ENCODE assay signal across 27 cellular contexts in genomic region chr13:77717508-77717907, GRCh38. TPM values are rescaled to one million over a fixed set of nuclear protein-coding genes. Genes with fewer than 3 reads are reported as not detected.
"Had no signal": no experiment of that assay in that cellular context is flagged by ENCODE, and none has a peak within 500 bp of the region (broad histone marks: within the 10 kb centered on the region; RNA-seq: fewer than 3 reads in every experiment).

No MANE protein-coding gene starts in this region.

- H3K27me3 ChIP-seq: left lung, neural progenitor cell, right atrium auricular region, suprapubic skin, transverse colon, upper lobe of right lung, uterus had no signal

- H3K4me3 ChIP-seq: left lung, neural progenitor cell, prostate gland, right atrium auricular region, smooth muscle cell, suprapubic skin, transverse colon, upper lobe of right lung, uterus had no signal

- FAIRE-seq: frontal cortex, islet of Langerhans had no signal

- ATAC-seq: left cardiac atrium; left lung; naive thymus-derived CD4-positive, alpha-beta T cell; sciatic nerve; stimulated activated naive CD8-positive, alpha-beta T cell treated with anti-CD3 and anti-CD28 coated beads, Interleukin-15, amount 100 ng/mL, for 72 hours; upper lobe of right lung had no signal

- H3K36me3 ChIP-seq: prostate gland, right atrium auricular region, suprapubic skin, transverse colon, uterus had no signal

- H3K4me1 ChIP-seq: neural progenitor cell, prostate gland, right atrium auricular region, suprapubic skin, transverse colon, upper lobe of right lung, uterus had no signal

- DNase-seq: cortex of kidney; effector CD4-positive, alpha-beta T cell; left cardiac atrium; left lung; mesenchymal stem cell; midbrain; naive thymus-derived CD4-positive, alpha-beta T cell; stimulated activated CD4-positive, alpha-beta T cell treated with anti-CD3 and anti-CD28 coated beads, Interleukin-12 subunit alpha, Interleukin-12 subunit beta, amount 100 ng/mL, for 4 hours; stimulated activated CD4-positive, alpha-beta T cell treated with anti-CD3 and anti-CD28 coated beads, Interleukin-1b, Interleukin-23, amount 100 ng/mL, for 48 hours; stimulated activated CD4-positive, alpha-beta T cell treated with anti-CD3 and anti-CD28 coated beads, Interleukin-4, amount 100 ng/mL, for 1 hour; stimulated activated CD8-positive, alpha-beta memory T cell treated with anti-CD3 and anti-CD28 coated beads, Interleukin-4, amount 100 ng/mL, for 48 hours; stimulated activated naive CD4-positive, alpha-beta T cell; stimulated activated naive CD8-positive, alpha-beta T cell treated with anti-CD3 and anti-CD28 coated beads, Interleukin-15, amount 100 ng/mL, for 72 hours; transverse colon; upper lobe of right lung; uterus had no signal

- H3K27ac Mint-ChIP-seq: nephron; neural progenitor cell; stimulated activated naive CD8-positive, alpha-beta T cell treated with anti-CD3 and anti-CD28 coated beads, Interleukin-15, amount 100 ng/mL, for 72 hours had no signal

- H3K27me3 Mint-ChIP-seq: naive thymus-derived CD4-positive, alpha-beta T cell; stimulated activated naive CD8-positive, alpha-beta T cell treated with anti-CD3 and anti-CD28 coated beads, Interleukin-15, amount 100 ng/mL, for 72 hours had no signal

- H3K4me3 Mint-ChIP-seq: naive thymus-derived CD4-positive, alpha-beta T cell; nephron; neural progenitor cell; stimulated activated naive CD8-positive, alpha-beta T cell treated with anti-CD3 and anti-CD28 coated beads, Interleukin-15, amount 100 ng/mL, for 72 hours had no signal

- H3K9me3 ChIP-seq: left lung, prostate gland, right atrium auricular region, suprapubic skin, transverse colon, upper lobe of right lung, uterus had no signal

- H3K4me1 Mint-ChIP-seq: nephron, neural progenitor cell had no signal

- H3K27ac ChIP-seq: left lung, neural progenitor cell, prostate gland, right atrium auricular region, suprapubic skin, transverse colon, upper lobe of right lung, uterus had no signal

RNA-seq across cellular contexts. Expression of gene SLAIN1, which starts 20.0 kb away (rescaled TPM):
- total RNA-seq: fibroblast of villous mesenchyme, osteocyte had no signal
- polyA plus RNA-seq: smooth muscle cell had no signal
